8 cellular contexts compared by ENCODE assay signal in genomic region chr12:91877022-91877421, GRCh38.
DNase-seq lines count a peak whose midpoint lies in the region; ATAC-seq and TF ChIP-seq lines count a peak whose summit lies in the region.

No MANE protein-coding gene starts in this region.

- H3K27me3 ChIP-seq in heart left ventricle: no peaks in the 10 kb centered on the region

- peak; percentile 9 for DNase-seq in EL
- peak; percentile 44 for DNase-seq in H4 (ENCODE audit: low spot score)
- DNase-seq in NCI-H510A (lab: John Stamatoyannopoulos, UW): peak; percentile 15
- DNase-seq in activated T-cell treated with anti-CD3 and anti-CD28 coated beads for 24 hours (ENCODE audit: low read depth): peak; percentile 79
- DNase-seq in heart left ventricle: peak in 4 of 5 donors; percentile 10 to 58 (median 32)
- DNase-seq in stimulated activated CD4-positive, alpha-beta T cell treated with anti-CD3 and anti-CD28 coated beads, TNF-alpha, amount 100 ng/mL, for 1 hour (ENCODE audit: low read depth in 3 of 3, low spot score in 1 of 3): peak; percentile 43 to 87 (median 70)
- DNase-seq in ACHN: no peak
- no peak for DNase-seq in cerebellum (ENCODE audit: low spot score)

- intact Hi-C loops in heart left ventricle (cut with DNase I): loop anchor here in 1 of 10 donors (10.0 kb wide), 1 partner anchor 888 kb away; no protein-coding TSS in a partner anchor

- no peaks in the 10 kb centered on the region for H3K9me3 ChIP-seq in heart left ventricle

- TF ChIP-seq CTCF in heart left ventricle (IDR thresholded peaks at IDR 0.05): no peak

- H3K27ac ChIP-seq in heart left ventricle: peak overlapping the region in 1 of 12 donors; percentile 86

- in situ Hi-C loops in ACHN (cut with HindIII; ENCODE audit: low pct_ligation_motif_present, low pct_unique_long_range_greater_than_20kb, low sequenced_read_pairs): no loop called here

- no peaks in the 10 kb centered on the region for H3K36me3 ChIP-seq in heart left ventricle

- H3K4me1 ChIP-seq in heart left ventricle: peaks cover 0 to 28% (median 0%) of the 10 kb centered on the region in 12 donors

- ATAC-seq in heart left ventricle: peak; percentile 37 to 89 (median 57)

- no peak overlapping the region for H3K4me3 ChIP-seq in heart left ventricle

- WGBS in heart left ventricle, 4 donors: 25 to 32% (median 28%) methylated on average over 3 of the region's 3 CpGs

- no peak for TF ChIP-seq POLR2A in heart left ventricle (IDR thresholded peaks at IDR 0.05)

Comparison
In these comparisons a context has a peak if more than half of its experiments do, and no peak if none do; other contexts are left out.
1. DNase-seq: peak in EL (single experiment), H4 (single experiment), NCI-H510A (single experiment), activated T-cell treated with anti-CD3 and anti-CD28 coated beads for 24 hours (single experiment), heart left ventricle (4 of 5) and stimulated activated CD4-positive, alpha-beta T cell treated with anti-CD3 and anti-CD28 coated beads, TNF-alpha, amount 100 ng/mL, for 1 hour (3 of 3); none in ACHN (single experiment) and cerebellum (single experiment).